Comparison of ENCODE assay signal across 26 cellular contexts in genomic region chr11:5753943-5754342, GRCh38. TPM values are rescaled to one million over a fixed set of nuclear protein-coding genes. Genes with fewer than 3 reads are reported as not detected.
"Had no signal": no experiment of that assay in that cellular context is flagged by ENCODE, and none has a peak within 500 bp of the region (broad histone marks: within the 10 kb centered on the region; RNA-seq: fewer than 3 reads in every experiment).

Gene OR52N4 (plus strand): TSS chr11:5754243. CDS start chr11:5754741, 498 bp downstream.

- H3K36me3 ChIP-seq: stomach, suprapubic skin, thoracic aorta, thyroid gland, tibial artery, tibial nerve, transverse colon, upper lobe of left lung, upper lobe of right lung, uterus, vagina had no signal

- DNase-seq: stimulated activated CD4-positive, alpha-beta T cell treated with anti-CD3 and anti-CD28 coated beads, Interleukin-2, amount 100 ng/mL, for 48 hours; stimulated activated CD4-positive, alpha-beta T cell treated with anti-CD3 and anti-CD28 coated beads, Interleukin-4, amount 100 ng/mL, for 1 hour; stimulated activated CD4-positive, alpha-beta T cell treated with anti-CD3 and anti-CD28 coated beads, Interleukin-4, amount 100 ng/mL, for 4 hours; stimulated activated CD8-positive, alpha-beta memory T cell treated with anti-CD3 and anti-CD28 coated beads, Interleukin-4, amount 100 ng/mL, for 48 hours; stimulated activated naive B cell treated with anti-CD40 and anti-IgM and Interleukin-4, amounts not matched to agents 10 μg/mL and 1 μg/mL and 100 μg/mL, for 72 hours; stimulated activated naive CD4-positive, alpha-beta T cell; stimulated activated naive CD4-positive, alpha-beta T cell treated with Interleukin-2 at 50 U/mL for 16 hours; stimulated activated naive CD8-positive, alpha-beta T cell treated with anti-CD3 and anti-CD28 coated beads, Interleukin-15, amount 100 ng/mL, for 72 hours; stimulated activated naive CD8-positive, alpha-beta T cell treated with anti-CD3 and anti-CD28 coated beads, Interleukin-15, Interleukin-2, amounts not matched to agents 100 U/mL and 50 U/mL, for 24 hours; stomach; substantia nigra; testis; thyroid gland; tibial artery; transverse colon; trophoblast cell; upper lobe of left lung; upper lobe of right lung; uterus had no signal

- H3K9me3 ChIP-seq: stomach, suprapubic skin, testis, thoracic aorta, thyroid gland, tibial artery, tibial nerve, transverse colon, upper lobe of left lung, upper lobe of right lung, uterus, vagina had no signal

- FAIRE-seq: urothelium cell line had no signal

- H3K4me3 ChIP-seq: stomach, suprapubic skin, testis, thoracic aorta, thyroid gland, tibial artery, tibial nerve, transverse colon, upper lobe of left lung, upper lobe of right lung, uterus, vagina had no signal

- H3K27ac ChIP-seq: stomach, suprapubic skin, testis, thoracic aorta, thyroid gland, tibial artery, tibial nerve, transverse colon, upper lobe of left lung, upper lobe of right lung, uterus, vagina had no signal

- H3K4me1 ChIP-seq: stomach, suprapubic skin, testis, thyroid gland, tibial artery, tibial nerve, transverse colon, upper lobe of left lung, upper lobe of right lung, uterus, vagina had no signal

RNA-seq across cellular contexts. Expression of gene OR52N4, which starts in this region (rescaled TPM):
- total RNA-seq: stomach, subcutaneous adipose tissue, suprapubic skin, thoracic aorta, transverse colon, urinary bladder, vagina had no signal
